31 cellular contexts compared by ENCODE assay signal in the genomic region with DNA sequence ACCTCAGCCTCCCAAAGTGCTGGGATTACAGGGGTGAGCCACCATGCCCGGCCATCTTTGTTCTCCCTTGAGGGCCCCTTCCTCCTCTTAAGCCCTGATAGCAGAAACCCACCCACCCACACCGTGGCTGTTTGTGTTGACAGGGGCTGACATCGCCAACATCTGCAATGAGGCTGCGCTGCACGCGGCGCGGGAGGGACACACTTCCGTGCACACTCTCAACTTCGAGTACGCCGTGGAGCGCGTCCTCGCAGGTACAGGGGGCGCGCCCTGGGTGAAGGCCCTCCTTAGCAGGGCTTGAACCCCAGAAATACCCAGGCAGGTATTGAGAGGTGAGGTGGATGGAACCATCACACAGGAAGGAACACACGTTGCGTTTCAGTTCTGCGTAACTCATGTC. TPM values are rescaled to one million over a fixed set of nuclear protein-coding genes. Genes with fewer than 3 reads are reported as not detected.
"Had no signal": no experiment of that assay in that cellular context is flagged by ENCODE, and none has a peak within 500 bp of the region (broad histone marks: within the 10 kb centered on the region; RNA-seq: fewer than 3 reads in every experiment).

No MANE protein-coding gene starts in this region.

- DNase-seq: activated CD4-positive, alpha-beta T cell treated with anti-CD3 and anti-CD28 coated beads for 1 hour; activated CD4-positive, alpha-beta T cell treated with anti-CD3 and anti-CD28 coated beads, Interleukin-2, amount 50 U/mL, for 48 hours; activated effector memory CD4-positive, alpha-beta T cell treated with Interleukin-2 at 50 U/mL for 16 hours; activated naive CD4-positive, alpha-beta T cell treated with anti-CD3 and anti-CD28 coated beads for 36 hours; activated T-cell treated with anti-CD3 and anti-CD28 coated beads, Interleukin-2, amount 50 U/mL, for 72 hours; adrenal gland; aorta; body of pancreas; cerebellar nuclear complex; colonic mucosa; effector CD8-positive, alpha-beta T cell; esophagus squamous epithelium; foreskin melanocyte; left lung; lower lobe of right lung; mesenchymal stem cell; retina; stimulated activated CD4-positive, alpha-beta T cell treated with anti-CD3 and anti-CD28 coated beads, Interleukin-12 subunit alpha, Interleukin-12 subunit beta, amount 100 ng/mL, for 4 hours; stimulated activated CD4-positive, alpha-beta T cell treated with anti-CD3 and anti-CD28 coated beads, Interleukin-4, amount 100 ng/mL, for 24 hours; stomach; T-helper 2 cell; tibial artery; upper lobe of right lung had no signal

- H3K36me3 Mint-ChIP-seq: natural killer cell treated with Interleukin-12 subunit alpha and Interleukin-12 subunit beta and Interleukin-15 and Interleukin-18, amount 100 ng/mL, for 72 hours had no signal

- ATAC-seq: body of pancreas; left lung; lower lobe of right lung; natural killer cell treated with Interleukin-12 subunit alpha and Interleukin-12 subunit beta and Interleukin-15 and Interleukin-18, amount 100 ng/mL, for 72 hours; sciatic nerve; SK-N-SH treated with all-trans-retinoic acid at 6 μM for 48 hours; stimulated activated effector memory CD8-positive, alpha-beta T cell treated with anti-CD3 and anti-CD28 coated beads, Interleukin-12 subunit alpha, Interleukin-12 subunit beta, amount 100 ng/mL, for 72 hours; upper lobe of right lung had no signal

- H3K4me1 ChIP-seq: adrenal gland, body of pancreas, colonic mucosa, esophagus squamous epithelium, left lung, lower lobe of right lung, tibial artery, upper lobe of right lung had no signal

- H3K27ac Mint-ChIP-seq: natural killer cell treated with Interleukin-12 subunit alpha and Interleukin-12 subunit beta and Interleukin-15 and Interleukin-18, amount 100 ng/mL, for 72 hours; progenitor cell of endocrine pancreas; stimulated activated effector memory CD8-positive, alpha-beta T cell treated with anti-CD3 and anti-CD28 coated beads, Interleukin-12 subunit alpha, Interleukin-12 subunit beta, amount 100 ng/mL, for 72 hours had no signal

- H3K27me3 Mint-ChIP-seq: natural killer cell treated with Interleukin-12 subunit alpha and Interleukin-12 subunit beta and Interleukin-15 and Interleukin-18, amount 100 ng/mL, for 72 hours; progenitor cell of endocrine pancreas had no signal

- H3K27me3 ChIP-seq: adrenal gland, body of pancreas, colonic mucosa, esophagus squamous epithelium, left lung, neutrophil, stomach, tibial artery, upper lobe of right lung had no signal

- H3K27ac ChIP-seq: adrenal gland, body of pancreas, colonic mucosa, epithelial cell of prostate, esophagus squamous epithelium, left lung, lower lobe of right lung, neutrophil, skin epidermis, stomach, tibial artery, upper lobe of right lung had no signal

- H3K9me3 ChIP-seq: adrenal gland, body of pancreas, colonic mucosa, esophagus squamous epithelium, left lung, lower lobe of right lung, neutrophil, stomach, tibial artery, upper lobe of right lung had no signal

- H3K4me3 ChIP-seq: adrenal gland, body of pancreas, colonic mucosa, esophagus squamous epithelium, left lung, lower lobe of right lung, skin epidermis, stomach, tibial artery, upper lobe of right lung had no signal

- H3K9me3 Mint-ChIP-seq: activated naive CD4-positive, alpha-beta T cell treated with anti-CD3 and anti-CD28 coated beads for 36 hours; activated T-cell treated with anti-CD3 and anti-CD28 coated beads, Interleukin-2, amount 50 U/mL, for 72 hours; natural killer cell treated with Interleukin-12 subunit alpha and Interleukin-12 subunit beta and Interleukin-15 and Interleukin-18, amount 100 ng/mL, for 72 hours; stimulated activated effector memory CD8-positive, alpha-beta T cell treated with anti-CD3 and anti-CD28 coated beads, Interleukin-12 subunit alpha, Interleukin-12 subunit beta, amount 100 ng/mL, for 72 hours had no signal

- H3K4me3 Mint-ChIP-seq: activated naive CD4-positive, alpha-beta T cell treated with anti-CD3 and anti-CD28 coated beads for 36 hours; activated T-cell treated with anti-CD3 and anti-CD28 coated beads, Interleukin-2, amount 50 U/mL, for 72 hours; natural killer cell treated with Interleukin-12 subunit alpha and Interleukin-12 subunit beta and Interleukin-15 and Interleukin-18, amount 100 ng/mL, for 72 hours; stimulated activated effector memory CD8-positive, alpha-beta T cell treated with anti-CD3 and anti-CD28 coated beads, Interleukin-12 subunit alpha, Interleukin-12 subunit beta, amount 100 ng/mL, for 72 hours had no signal

RNA-seq across cellular contexts. Expression of gene CPNE7, which starts 27.7 kb away (rescaled TPM):
- total RNA-seq: sciatic nerve had no signal
